In genomic region chr2:214203199-214203598, GRCh38 we compare ENCODE assay signal across 21 cellular contexts.
"Had no signal": no experiment of that assay in that cellular context is flagged by ENCODE, and none has a peak within 500 bp of the region (broad histone marks: within the 10 kb centered on the region; RNA-seq: fewer than 3 reads in every experiment).

No MANE protein-coding gene starts in this region.

- H3K79me2 ChIP-seq: parathyroid adenoma had no signal

- H3K4me1 Mint-ChIP-seq: immature natural killer cell, T-helper 17 cell had no signal

- H3K4me1 ChIP-seq: adrenal gland, body of pancreas, heart right ventricle, parathyroid adenoma, thyroid gland had no signal

- H3K4me3 ChIP-seq: adrenal gland, body of pancreas, coronary artery, heart right ventricle, right lobe of liver, thyroid gland had no signal

- FAIRE-seq: urothelium cell line had no signal

- ATAC-seq: activated T-cell treated with anti-CD3 and anti-CD28 coated beads, Interleukin-2, amount 50 U/mL, for 72 hours; body of pancreas; heart right ventricle; natural killer cell treated with Interleukin-12 subunit alpha and Interleukin-12 subunit beta and Interleukin-15 and Interleukin-18, amount 100 ng/mL, for 72 hours; right lobe of liver; T-helper 17 cell had no signal

- H3K9ac ChIP-seq: parathyroid adenoma had no signal

- H3K4me3 Mint-ChIP-seq: activated T-cell treated with anti-CD3 and anti-CD28 coated beads, Interleukin-2, amount 50 U/mL, for 72 hours; immature natural killer cell; natural killer cell treated with Interleukin-12 subunit alpha and Interleukin-12 subunit beta and Interleukin-15 and Interleukin-18, amount 100 ng/mL, for 72 hours; T-helper 17 cell had no signal

- H2AFZ ChIP-seq: parathyroid adenoma had no signal

- H3K27me3 ChIP-seq: adrenal gland, body of pancreas, heart right ventricle, neutrophil, right lobe of liver, thyroid gland had no signal

- H3K27me3 Mint-ChIP-seq: natural killer cell treated with Interleukin-12 subunit alpha and Interleukin-12 subunit beta and Interleukin-15 and Interleukin-18, amount 100 ng/mL, for 72 hours; T-helper 17 cell had no signal

- H3K36me3 ChIP-seq: adrenal gland, heart right ventricle, neutrophil, right lobe of liver, thyroid gland, WERI-Rb-1 had no signal

- H3K9me3 ChIP-seq: adrenal gland, body of pancreas, neutrophil, right lobe of liver, thyroid gland had no signal

- H3K36me3 Mint-ChIP-seq: immature natural killer cell; natural killer cell treated with Interleukin-12 subunit alpha and Interleukin-12 subunit beta and Interleukin-15 and Interleukin-18, amount 100 ng/mL, for 72 hours had no signal

- DNase-seq: activated CD4-positive, alpha-beta T cell treated with anti-CD3 and anti-CD28 coated beads for 1 hour; activated effector memory CD4-positive, alpha-beta T cell treated with anti-CD3 and anti-CD28 coated beads, Interleukin-2, amount 50 U/mL, for 16 hours; activated naive CD4-positive, alpha-beta T cell treated with anti-CD3 and anti-CD28 coated beads, Interleukin-2, amount 50 U/mL, for 16 hours; activated T-cell treated with anti-CD3 and anti-CD28 coated beads, Interleukin-2, amount 50 U/mL, for 72 hours; adrenal gland; body of pancreas; caudate nucleus; heart right ventricle; immature natural killer cell; mesendoderm; right lobe of liver; stimulated activated CD4-positive, alpha-beta T cell treated with anti-CD3 and anti-CD28 coated beads, Interleukin-4, amount 100 ng/mL, for 4 hours; stimulated activated naive CD4-positive, alpha-beta T cell treated with Interleukin-2 at 50 U/mL for 16 hours; T-helper 17 cell; thyroid gland had no signal

- H3K27ac ChIP-seq: adrenal gland, body of pancreas, coronary artery, heart right ventricle, neutrophil, parathyroid adenoma, right lobe of liver, thyroid gland, WERI-Rb-1 had no signal

- H3K27ac Mint-ChIP-seq: activated T-cell treated with anti-CD3 and anti-CD28 coated beads, Interleukin-2, amount 50 U/mL, for 72 hours; immature natural killer cell; natural killer cell treated with Interleukin-12 subunit alpha and Interleukin-12 subunit beta and Interleukin-15 and Interleukin-18, amount 100 ng/mL, for 72 hours; T-helper 17 cell had no signal
